ENCODE assay signal across 8 cellular contexts in genomic region chr17:7614422-7615264, GRCh38. TPM values are rescaled to one million over a fixed set of nuclear protein-coding genes. Genes with fewer than 3 reads are reported as not detected.
DNase-seq lines count a peak whose midpoint lies in the region; ATAC-seq and TF ChIP-seq lines count a peak whose summit lies in the region.

FXR2 (minus strand) TSS chr17:7614897; CDS start chr17:7614532, 365 bp downstream.

- H3K36me3 Mint-ChIP-seq in activated naive CD4-positive, alpha-beta T cell treated with anti-CD3 and anti-CD28 coated beads, Interleukin-2, amount 50 U/mL, for 24 hours = peaks cover 3% of the 10 kb centered on the region

- H3K9me3 ChIP-seq in suprapubic skin = no peaks in the 10 kb centered on the region

- WGBS in suprapubic skin = under 1% methylated on average over 36 of the region's 94 CpGs

- peak within 1 kb of the TSS; percentile 98 for H3K27ac Mint-ChIP-seq in activated naive CD4-positive, alpha-beta T cell treated with anti-CD3 and anti-CD28 coated beads, Interleukin-2, amount 50 U/mL, for 24 hours

- H3K36me3 ChIP-seq in suprapubic skin = peaks cover 11% of the 10 kb centered on the region

- ATAC-seq in HG02588 (IDR thresholded peaks at IDR 0.05; ENCODE audit: unreplicated experiment) (peak; percentile 82), SK-N-SH treated with all-trans-retinoic acid at 6 μM for 48 hours (peak; percentile 96)

- H3K9me3 Mint-ChIP-seq in activated naive CD4-positive, alpha-beta T cell treated with anti-CD3 and anti-CD28 coated beads, Interleukin-2, amount 50 U/mL, for 24 hours = no peaks in the 10 kb centered on the region

- peaks cover 39% of the 10 kb centered on the region for H3K4me1 Mint-ChIP-seq in activated naive CD4-positive, alpha-beta T cell treated with anti-CD3 and anti-CD28 coated beads, Interleukin-2, amount 50 U/mL, for 24 hours

- no peak for TF ChIP-seq EP300 in suprapubic skin (IDR thresholded peaks at IDR 0.05)

- H3K4me3 ChIP-seq in suprapubic skin = peak within 1 kb of the TSS; percentile 83

- peak in 1 of 2 donors; percentile 70 for TF ChIP-seq POLR2A in suprapubic skin (IDR thresholded peaks at IDR 0.05)

- H3K27me3 ChIP-seq in suprapubic skin = no peaks in the 10 kb centered on the region

- TF ChIP-seq CTCF in GM10266 (IDR thresholded peaks at IDR 0.05; ENCODE audit: control insufficient read depth, insufficient read depth, low read depth, missing control alignments) (peak; percentile 67), suprapubic skin (IDR thresholded peaks at IDR 0.05) (peak; percentile 54 to 81)

- H3K4me3 Mint-ChIP-seq in activated naive CD4-positive, alpha-beta T cell treated with anti-CD3 and anti-CD28 coated beads, Interleukin-2, amount 50 U/mL, for 24 hours = peak within 1 kb of the TSS; percentile 99

- DNase-seq in GM10266 (ENCODE audit: extremely low spot score) (peak; percentile 100), NCI-H1092 (lab: John Stamatoyannopoulos, UW) (peak; percentile 98), germinal center (ENCODE audit: low spot score) (peak; percentile 100), nucleus accumbens (lab: John Stamatoyannopoulos, UW) (peak; percentile 95 to 100 (median 99)), suprapubic skin (ENCODE audit: low spot score in 2 of 2) (peak; percentile 100)

- H3K27me3 Mint-ChIP-seq in activated naive CD4-positive, alpha-beta T cell treated with anti-CD3 and anti-CD28 coated beads, Interleukin-2, amount 50 U/mL, for 24 hours = no peaks in the 10 kb centered on the region

- H3K4me1 ChIP-seq in suprapubic skin = peaks cover 44% of the 10 kb centered on the region

- H3K27ac ChIP-seq in suprapubic skin = peak within 1 kb of the TSS; percentile 94

TF ChIP-seq in SK-N-SH treated with all-trans-retinoic acid at 6 μM for 48 hours, 23 proteins besides CTCF, POLR2A, EP300 and RAD21:
- TF ChIP-seq PATZ1 (CRISPR knock-in tag; IDR thresholded peaks at IDR 0.05; ENCODE audit: borderline replicate concordance) (0 out of 2 replicates have a peak, but pooled peaks have one; percentile 29), TOX (CRISPR knock-in tag; IDR thresholded peaks at IDR 0.05; ENCODE audit: borderline replicate concordance) (no peak), BACH2 (CRISPR knock-in tag; IDR thresholded peaks at IDR 0.05; ENCODE audit: borderline replicate concordance) (no peak)

RNA-seq across cellular contexts. Expression of gene FXR2, which starts in this region (rescaled TPM):
- total RNA-seq in suprapubic skin = 10 to 100 TPM; 21.0 to 25.6 (median 22.5) TPM

Comparison
In these comparisons a context has a peak if more than half of its experiments do, and no peak if none do; other contexts are left out.
1. Peak in every context shown above with its lines: DNase-seq, ATAC-seq, H3K4me3 ChIP-seq and H3K27ac ChIP-seq.